Comparison of ENCODE assay signal across 12 cellular contexts in the genomic region with DNA sequence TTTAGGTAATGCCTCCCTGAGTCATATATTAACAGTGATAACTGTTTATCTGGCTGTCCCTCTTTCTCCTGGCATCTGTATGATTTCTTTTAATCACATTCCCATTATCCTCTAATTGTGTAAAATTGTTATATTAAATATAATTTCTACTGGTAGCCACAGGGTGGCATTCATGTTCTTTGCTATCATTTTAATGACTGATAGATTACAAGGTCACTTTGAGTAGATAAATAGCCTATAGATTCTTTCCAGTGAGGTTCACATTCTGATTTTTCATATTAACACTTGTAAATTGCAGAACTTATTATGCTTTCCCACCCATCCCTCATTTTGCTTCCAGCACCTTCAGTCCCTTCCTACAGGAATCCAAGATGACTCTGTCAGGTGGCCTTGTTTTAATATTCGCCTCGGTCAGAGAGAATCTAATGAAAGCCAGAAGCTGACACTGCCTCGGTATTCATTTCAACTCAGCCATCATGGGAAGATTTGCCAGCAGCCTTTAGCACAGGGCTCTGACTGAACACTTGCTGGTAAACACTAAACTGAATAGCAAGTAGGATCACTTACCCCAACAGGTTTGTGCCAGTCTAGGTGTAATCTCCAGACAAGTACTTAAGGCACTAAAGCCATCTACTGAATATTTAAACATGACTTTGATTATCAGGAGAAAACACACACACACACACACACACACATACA.
A peak's percentile ranks its signal among the peaks of the same experiment; 100 is the strongest.
DNase-seq lines count a peak whose midpoint lies in the region; ATAC-seq and TF ChIP-seq lines count a peak whose summit lies in the region.
"Had no signal": no experiment of that assay in that cellular context is flagged by ENCODE, and none has a peak within 500 bp of the region (broad histone marks: within the 10 kb centered on the region; RNA-seq: fewer than 3 reads in every experiment).

No MANE protein-coding gene starts in this region.

- H3K4me1 ChIP-seq in left lung (no peaks in the 10 kb centered on the region), tibial nerve (no peaks in the 10 kb centered on the region)

- H3K27me3 ChIP-seq in left lung, result no peaks in the 10 kb centered on the region
- H3K27me3 ChIP-seq in tibial nerve, result no peaks in the 10 kb centered on the region

- TF ChIP-seq CTCF in left lung (IDR thresholded peaks at IDR 0.05) (no peak), tibial nerve (IDR thresholded peaks at IDR 0.05) (peak in 2 of 5 experiments; percentile 10 to 13)

- TF ChIP-seq POLR2A in tibial nerve (IDR thresholded peaks at IDR 0.05), result no peak

- H3K9me3 ChIP-seq in left lung (no peaks in the 10 kb centered on the region), tibial nerve (no peaks in the 10 kb centered on the region)

- H3K4me3 ChIP-seq in left lung (no peak overlapping the region), tibial nerve (no peak overlapping the region)

- peak; percentile 54 for ATAC-seq in left lung
- no peak for ATAC-seq in GM21423 (IDR thresholded peaks at IDR 0.05; ENCODE audit: unreplicated experiment)

- H3K36me3 ChIP-seq in left lung, result no peaks in the 10 kb centered on the region
- H3K36me3 ChIP-seq in tibial nerve, result no peaks in the 10 kb centered on the region

- no peak overlapping the region for H3K27ac ChIP-seq in left lung
- no peak overlapping the region for H3K27ac ChIP-seq in tibial nerve
- H3K27ac ChIP-seq: epithelial cell of prostate had no signal

- intact Hi-C loops in left lung (cut with DNase I), result no loop called here

- TF ChIP-seq EP300 in tibial nerve (IDR thresholded peaks at IDR 0.05), result no peak

- DNase-seq in DMS153 (lab: John Stamatoyannopoulos, UW) (peak; percentile 67), NCI-H1092 (lab: John Stamatoyannopoulos, UW) (peak; percentile 32), OCI-M1 (lab: John Stamatoyannopoulos, UW) (peak; percentile 28), left lung (no peak), tibial nerve (ENCODE audit: low spot score in 2 of 2) (no peak), RPMI8226 (no peak)
- no peak for DNase-seq in activated CD4-positive, alpha-beta T cell treated with anti-CD3 and anti-CD28 coated beads for 48 hours
- DNase-seq: activated CD8-positive, alpha-beta memory T cell treated with anti-CD3 and anti-CD28 coated beads for 24 hours; MV-4-11; occipital lobe had no signal

- 55 to 56% methylated on average over 3 of the region's 3 CpGs for WGBS in tibial nerve, 2 donors

Comparison
In these comparisons a context has a peak if more than half of its experiments do, and no peak if none do; other contexts are left out.
1. DNase-seq: peak in DMS153 (single experiment), NCI-H1092 (single experiment) and OCI-M1 (single experiment); none in left lung (0 of 2), activated CD4-positive, alpha-beta T cell treated with anti-CD3 and anti-CD28 coated beads for 48 hours (single experiment), tibial nerve (0 of 2) and RPMI8226 (single experiment).